Comparison of ENCODE assay signal across 1 cellular context in the genomic region with DNA sequence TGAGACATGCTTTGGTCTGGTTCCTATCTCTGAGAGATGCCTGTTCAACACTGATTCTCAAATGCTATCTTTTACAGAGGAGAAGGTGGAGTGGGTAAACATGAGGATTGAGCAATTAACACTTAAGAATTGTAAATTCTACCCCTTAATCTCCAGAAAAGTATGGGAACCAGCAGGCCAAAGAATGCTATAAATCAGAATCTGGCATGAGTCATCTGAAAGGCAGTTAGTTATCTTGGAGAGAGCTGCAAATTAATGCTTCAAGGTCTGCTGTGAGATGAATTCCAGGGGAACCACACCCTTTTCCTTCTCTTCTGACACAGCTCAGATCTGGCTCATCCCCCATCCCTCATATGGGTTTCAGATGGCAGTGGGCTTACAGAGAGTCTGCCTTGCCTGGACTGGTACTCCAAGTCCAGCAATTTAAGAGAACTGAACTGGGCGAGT.
TF ChIP-seq lines count a peak whose summit lies in the region.

No MANE protein-coding gene starts in this region.

TF ChIP-seq in SK-N-SH, 30 proteins besides CTCF, POLR2A, EP300 and RAD21 (continued from another document):
- TF ChIP-seq, protein P1, sequence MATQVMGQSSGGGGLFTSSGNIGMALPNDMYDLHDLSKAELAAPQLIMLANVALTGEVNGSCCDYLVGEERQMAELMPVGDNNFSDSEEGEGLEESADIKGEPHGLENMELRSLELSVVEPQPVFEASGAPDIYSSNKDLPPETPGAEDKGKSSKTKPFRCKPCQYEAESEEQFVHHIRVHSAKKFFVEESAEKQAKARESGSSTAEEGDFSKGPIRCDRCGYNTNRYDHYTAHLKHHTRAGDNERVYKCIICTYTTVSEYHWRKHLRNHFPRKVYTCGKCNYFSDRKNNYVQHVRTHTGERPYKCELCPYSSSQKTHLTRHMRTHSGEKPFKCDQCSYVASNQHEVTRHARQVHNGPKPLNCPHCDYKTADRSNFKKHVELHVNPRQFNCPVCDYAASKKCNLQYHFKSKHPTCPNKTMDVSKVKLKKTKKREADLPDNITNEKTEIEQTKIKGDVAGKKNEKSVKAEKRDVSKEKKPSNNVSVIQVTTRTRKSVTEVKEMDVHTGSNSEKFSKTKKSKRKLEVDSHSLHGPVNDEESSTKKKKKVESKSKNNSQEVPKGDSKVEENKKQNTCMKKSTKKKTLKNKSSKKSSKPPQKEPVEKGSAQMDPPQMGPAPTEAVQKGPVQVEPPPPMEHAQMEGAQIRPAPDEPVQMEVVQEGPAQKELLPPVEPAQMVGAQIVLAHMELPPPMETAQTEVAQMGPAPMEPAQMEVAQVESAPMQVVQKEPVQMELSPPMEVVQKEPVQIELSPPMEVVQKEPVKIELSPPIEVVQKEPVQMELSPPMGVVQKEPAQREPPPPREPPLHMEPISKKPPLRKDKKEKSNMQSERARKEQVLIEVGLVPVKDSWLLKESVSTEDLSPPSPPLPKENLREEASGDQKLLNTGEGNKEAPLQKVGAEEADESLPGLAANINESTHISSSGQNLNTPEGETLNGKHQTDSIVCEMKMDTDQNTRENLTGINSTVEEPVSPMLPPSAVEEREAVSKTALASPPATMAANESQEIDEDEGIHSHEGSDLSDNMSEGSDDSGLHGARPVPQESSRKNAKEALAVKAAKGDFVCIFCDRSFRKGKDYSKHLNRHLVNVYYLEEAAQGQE (IDR thresholded peaks at IDR 0.05; ENCODE audit: low read depth, low read length): no peak
- TF ChIP-seq, protein P2, sequence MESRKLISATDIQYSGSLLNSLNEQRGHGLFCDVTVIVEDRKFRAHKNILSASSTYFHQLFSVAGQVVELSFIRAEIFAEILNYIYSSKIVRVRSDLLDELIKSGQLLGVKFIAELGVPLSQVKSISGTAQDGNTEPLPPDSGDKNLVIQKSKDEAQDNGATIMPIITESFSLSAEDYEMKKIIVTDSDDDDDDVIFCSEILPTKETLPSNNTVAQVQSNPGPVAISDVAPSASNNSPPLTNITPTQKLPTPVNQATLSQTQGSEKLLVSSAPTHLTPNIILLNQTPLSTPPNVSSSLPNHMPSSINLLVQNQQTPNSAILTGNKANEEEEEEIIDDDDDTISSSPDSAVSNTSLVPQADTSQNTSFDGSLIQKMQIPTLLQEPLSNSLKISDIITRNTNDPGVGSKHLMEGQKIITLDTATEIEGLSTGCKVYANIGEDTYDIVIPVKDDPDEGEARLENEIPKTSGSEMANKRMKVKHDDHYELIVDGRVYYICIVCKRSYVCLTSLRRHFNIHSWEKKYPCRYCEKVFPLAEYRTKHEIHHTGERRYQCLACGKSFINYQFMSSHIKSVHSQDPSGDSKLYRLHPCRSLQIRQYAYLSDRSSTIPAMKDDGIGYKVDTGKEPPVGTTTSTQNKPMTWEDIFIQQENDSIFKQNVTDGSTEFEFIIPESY (IDR thresholded peaks at IDR 0.05; ENCODE audit: borderline replicate concordance, low read depth): no peak
- TF ChIP-seq TAF1 (IDR thresholded peaks at IDR 0.05; ENCODE audit: borderline replicate concordance, low read depth, low read length): peak; percentile 28; the same call in 1 of the 2 replicates
- peak; percentile 95 for TF ChIP-seq FOSL2 (IDR thresholded peaks at IDR 0.05; ENCODE audit: borderline replicate concordance, low read depth)
- no peak; the same call in 1 of the 2 replicates for TF ChIP-seq FOXM1 (IDR thresholded peaks at IDR 0.05; ENCODE audit: low read depth)
- TF ChIP-seq POLR2AphosphoS5 (IDR thresholded peaks at IDR 0.05; ENCODE audit: low read depth, low read length): peak; percentile 75; the same call in 1 of the 2 replicates
- TF ChIP-seq, protein P3, sequence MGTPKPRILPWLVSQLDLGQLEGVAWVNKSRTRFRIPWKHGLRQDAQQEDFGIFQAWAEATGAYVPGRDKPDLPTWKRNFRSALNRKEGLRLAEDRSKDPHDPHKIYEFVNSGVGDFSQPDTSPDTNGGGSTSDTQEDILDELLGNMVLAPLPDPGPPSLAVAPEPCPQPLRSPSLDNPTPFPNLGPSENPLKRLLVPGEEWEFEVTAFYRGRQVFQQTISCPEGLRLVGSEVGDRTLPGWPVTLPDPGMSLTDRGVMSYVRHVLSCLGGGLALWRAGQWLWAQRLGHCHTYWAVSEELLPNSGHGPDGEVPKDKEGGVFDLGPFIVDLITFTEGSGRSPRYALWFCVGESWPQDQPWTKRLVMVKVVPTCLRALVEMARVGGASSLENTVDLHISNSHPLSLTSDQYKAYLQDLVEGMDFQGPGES (IDR thresholded peaks at IDR 0.05; ENCODE audit: low read depth, low read length): no peak
TF ChIP-seq in SK-N-SH: peak in this region for 10.
